In genomic region chr16:50309527-50310307, GRCh38 we compare ENCODE assay signal across 1 cellular context.
TF ChIP-seq lines count a peak whose summit lies in the region.

No MANE protein-coding gene starts in this region.

TF ChIP-seq in HepG2, 621 proteins besides CTCF, POLR2A, EP300 and RAD21 (continued from another document and continues in another):
- TF ChIP-seq GMEB1 (CRISPR knock-in tag; IDR thresholded peaks at IDR 0.05; ENCODE audit: borderline replicate concordance) (no peak), NR3C1 (CRISPR knock-in tag; IDR thresholded peaks at IDR 0.05) (no peak), CSRNP1 (CRISPR knock-in tag; IDR thresholded peaks at IDR 0.05) (0 out of 2 replicates have a peak, but pooled peaks have one; percentile 22), PBX2 (CRISPR knock-in tag; IDR thresholded peaks at IDR 0.05) (no peak), CREB1 (IDR thresholded peaks at IDR 0.05) (no peak), CREB1 (CRISPR knock-in tag; IDR thresholded peaks at IDR 0.05) (no peak), ZNF687 (CRISPR knock-in tag; IDR thresholded peaks at IDR 0.05) (peak; percentile 64), U2AF2 (IDR thresholded peaks at IDR 0.05; ENCODE audit: low read depth, low read length) (no peak), ZNF326 (CRISPR knock-in tag; IDR thresholded peaks at IDR 0.05; ENCODE audit: borderline replicate concordance) (no peak), CREBL2 (CRISPR knock-in tag; IDR thresholded peaks at IDR 0.05; ENCODE audit: borderline replicate concordance) (no peak), ZSCAN21 (CRISPR knock-in tag; IDR thresholded peaks at IDR 0.05; ENCODE audit: borderline replicate concordance) (0 out of 2 replicates have a peak, but pooled peaks have one; percentile 10), ETV5 (CRISPR knock-in tag; IDR thresholded peaks at IDR 0.05; ENCODE audit: borderline replicate concordance) (peak; percentile 22), GPBP1L1 (CRISPR knock-in tag; IDR thresholded peaks at IDR 0.05) (no peak), RELA (CRISPR knock-in tag; IDR thresholded peaks at IDR 0.05) (0 out of 2 replicates have a peak, but pooled peaks have one; percentile 20), RFX5 (IDR thresholded peaks at IDR 0.05; ENCODE audit: low read depth, low read length) (no peak), MATR3 (CRISPR knock-in tag; IDR thresholded peaks at IDR 0.05) (no peak), ZNF468 (CRISPR knock-in tag; IDR thresholded peaks at IDR 0.05) (no peak), TMF1 (CRISPR knock-in tag; IDR thresholded peaks at IDR 0.05; ENCODE audit: low read depth) (peak; percentile 72; the same call in 1 of the 2 replicates), ZNF574 (CRISPR knock-in tag; IDR thresholded peaks at IDR 0.05) (0 out of 2 replicates have a peak, but pooled peaks have one; percentile 27), HMG20A (CRISPR knock-in tag; IDR thresholded peaks at IDR 0.05; ENCODE audit: borderline replicate concordance) (no peak), ZNF207 (IDR thresholded peaks at IDR 0.05; ENCODE audit: borderline replicate concordance) (no peak), ZNF564 (CRISPR knock-in tag; IDR thresholded peaks at IDR 0.05) (0 out of 2 replicates have a peak, but pooled peaks have one; percentile 20), ZNF850 (CRISPR knock-in tag; conservative IDR thresholded peaks at IDR 0.05) (no peak), ZNF124 (CRISPR knock-in tag; IDR thresholded peaks at IDR 0.05) (no peak), ZNF768 (CRISPR knock-in tag; IDR thresholded peaks at IDR 0.05) (peak; percentile 69; the same call in 1 of the 2 replicates), ZNF280D (CRISPR knock-in tag; IDR thresholded peaks at IDR 0.05) (no peak), CCAR2 (optimal IDR thresholded peaks at IDR 0.05; ENCODE audit: low read depth, low read length) (no peak), SYNCRIP (IDR thresholded peaks at IDR 0.05; ENCODE audit: insufficient read depth, low read depth, low read length) (no peak), ZNF329 (CRISPR knock-in tag; IDR thresholded peaks at IDR 0.05; ENCODE audit: low read depth) (0 out of 2 replicates have a peak, but pooled peaks have one; percentile 39), MTA1 (CRISPR knock-in tag; IDR thresholded peaks at IDR 0.05; ENCODE audit: borderline replicate concordance) (0 out of 2 replicates have a peak, but pooled peaks have one; percentile 42), HMGA1 (CRISPR knock-in tag; conservative IDR thresholded peaks at IDR 0.05) (no peak), SRF (IDR thresholded peaks at IDR 0.05; ENCODE audit: low read depth, low read length) (no peak), IRX3 (CRISPR knock-in tag; IDR thresholded peaks at IDR 0.05; ENCODE audit: borderline replicate concordance, low read depth) (no peak; the same call in 1 of the 2 replicates), ZBTB38 (CRISPR knock-in tag; IDR thresholded peaks at IDR 0.05) (0 out of 2 replicates have a peak, but pooled peaks have one; percentile 10), RARA (CRISPR knock-in tag; IDR thresholded peaks at IDR 0.05) (peak; percentile 67; the same call in 1 of the 2 replicates), LCORL (IDR thresholded peaks at IDR 0.05) (no peak), LCORL (CRISPR knock-in tag; IDR thresholded peaks at IDR 0.05) (0 out of 2 replicates have a peak, but pooled peaks have one; percentile 10), ZBTB37 (CRISPR knock-in tag; IDR thresholded peaks at IDR 0.05) (no peak), TFAP4 (IDR thresholded peaks at IDR 0.05; ENCODE audit: borderline replicate concordance, low read depth) (peak; percentile 32; the same call in 1 of the 2 replicates)
